Comparison of ENCODE assay signal across 9 cellular contexts in the genomic region with DNA sequence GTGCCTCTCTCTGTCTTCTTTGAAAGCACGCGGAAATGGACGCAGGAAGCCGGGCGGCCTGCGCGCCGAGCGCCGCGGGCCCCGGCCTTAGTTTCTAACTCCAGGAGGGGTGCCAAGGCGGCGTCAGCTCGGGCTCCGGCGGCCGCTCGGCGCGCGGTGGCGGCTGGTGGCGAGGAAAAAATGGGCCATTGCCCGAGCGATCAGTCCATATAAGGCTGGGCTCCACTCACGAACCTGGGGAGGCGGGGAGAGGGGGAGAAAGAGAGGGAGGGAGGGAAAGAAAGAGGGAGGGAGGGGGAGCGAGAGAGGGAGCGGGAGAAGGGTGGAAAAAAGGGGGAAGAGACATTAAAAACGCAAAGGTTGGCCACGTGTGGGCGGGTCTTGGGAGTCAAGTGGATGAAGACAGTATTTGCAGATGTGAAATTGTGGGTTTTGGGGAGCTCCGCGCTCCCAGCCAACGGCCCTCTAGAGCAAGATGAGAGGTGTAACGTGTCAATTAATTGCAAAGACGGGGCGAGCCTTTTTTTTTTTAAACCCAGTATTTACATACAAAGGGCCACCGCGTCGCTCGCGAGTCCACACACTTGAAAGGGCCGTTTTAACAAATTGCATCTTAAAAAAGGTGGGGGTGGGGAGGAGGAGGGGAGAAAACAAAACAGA. TPM values are rescaled to one million over a fixed set of nuclear protein-coding genes. Genes with fewer than 3 reads are reported as not detected.
DNase-seq lines count a peak whose midpoint lies in the region; ATAC-seq and TF ChIP-seq lines count a peak whose summit lies in the region.
"Had no signal": no experiment of that assay in that cellular context is flagged by ENCODE, and none has a peak within 500 bp of the region (broad histone marks: within the 10 kb centered on the region; RNA-seq: fewer than 3 reads in every experiment).

A gene (minus strand): TSS at position 184 of the 660 bp plus-strand sequence. CDS start 395 bp downstream, outside the sequence.

- H3K27ac ChIP-seq in VCaP = peak within 1 kb of the TSS; percentile 92
- peak within 1 kb of the TSS; percentile 95 for H3K27ac ChIP-seq in substantia nigra (ENCODE audit: low read depth, low read length, poor library complexity, severe bottlenecking)

- ATAC-seq in GM18498 (IDR thresholded peaks at IDR 0.05; ENCODE audit: unreplicated experiment) (no peak), GM19351 (IDR thresholded peaks at IDR 0.05; ENCODE audit: unreplicated experiment) (no peak)

- H3K27ac Mint-ChIP-seq in activated CD4-positive, alpha-beta T cell treated with anti-CD3 and anti-CD28 coated beads, Interleukin-2, amount 10 ng/mL, durations not matched to agents 7 days and 5 days = peak within 1 kb of the TSS; percentile 54

- CTCF ChIA-PET in activated CD4-positive, alpha-beta T cell treated with anti-CD3 and anti-CD28 coated beads, Interleukin-2, amount 10 ng/mL, durations not matched to agents 7 days and 5 days (lab: Charles Lee) = no interaction called here

- no peak for DNase-seq in activated CD4-positive, alpha-beta T cell treated with anti-CD3 and anti-CD28 coated beads, Interleukin-2, amount 10 ng/mL, durations not matched to agents 7 days and 5 days
- no peak for DNase-seq in activated CD4-positive, alpha-beta T cell treated with anti-CD3 and anti-CD28 coated beads for 1 hour
- peak; percentile 64 for DNase-seq in inferior parietal cortex (ENCODE audit: extremely low spot score)
- peak in 46 of 49 donors; percentile 24 to 89 (median 70) for DNase-seq in substantia nigra (lab: John Stamatoyannopoulos, UW)
- DNase-seq in NCI-H2081 treated with DMSO at 0.1 percent for 48 hours (lab: John Stamatoyannopoulos, UW) = no peak

- POLR2A ChIA-PET in activated CD4-positive, alpha-beta T cell treated with anti-CD3 and anti-CD28 coated beads, Interleukin-2, amount 10 ng/mL, durations not matched to agents 7 days and 5 days (lab: Charles Lee) = no interaction called here

- H3K4me3 Mint-ChIP-seq in activated CD4-positive, alpha-beta T cell treated with anti-CD3 and anti-CD28 coated beads, Interleukin-2, amount 10 ng/mL, durations not matched to agents 7 days and 5 days = no peak within 1 kb of the TSS

- H3K4me1 Mint-ChIP-seq in activated CD4-positive, alpha-beta T cell treated with anti-CD3 and anti-CD28 coated beads, Interleukin-2, amount 10 ng/mL, durations not matched to agents 7 days and 5 days = peaks cover 24% of the 10 kb centered on the region

- H3K36me3 Mint-ChIP-seq in activated CD4-positive, alpha-beta T cell treated with anti-CD3 and anti-CD28 coated beads, Interleukin-2, amount 10 ng/mL, durations not matched to agents 7 days and 5 days (ENCODE audit: low read depth) = peaks cover 2% of the 10 kb centered on the region

- no peak for TF ChIP-seq CTCF in VCaP (conservative IDR thresholded peaks at IDR 0.05)

- peaks cover 81% of the 10 kb centered on the region for H3K27me3 Mint-ChIP-seq in activated CD4-positive, alpha-beta T cell treated with anti-CD3 and anti-CD28 coated beads, Interleukin-2, amount 10 ng/mL, durations not matched to agents 7 days and 5 days

- H3K9me3 Mint-ChIP-seq in activated CD4-positive, alpha-beta T cell treated with anti-CD3 and anti-CD28 coated beads, Interleukin-2, amount 10 ng/mL, durations not matched to agents 7 days and 5 days = no peaks in the 10 kb centered on the region

RNA-seq across cellular contexts. Expression of the gene that starts here (rescaled TPM):
- total RNA-seq in activated CD4-positive, alpha-beta T cell treated with anti-CD3 and anti-CD28 coated beads, Interleukin-2, amount 10 ng/mL, durations not matched to agents 7 days and 5 days = not detected
- total RNA-seq: mesenteric fat pad had no signal

Comparison
In these comparisons a context has a peak if more than half of its experiments do, and no peak if none do; other contexts are left out.
1. DNase-seq: peak in inferior parietal cortex (single experiment) and substantia nigra (46 of 49); none in activated CD4-positive, alpha-beta T cell treated with anti-CD3 and anti-CD28 coated beads, Interleukin-2, amount 10 ng/mL, durations not matched to agents 7 days and 5 days (single experiment), activated CD4-positive, alpha-beta T cell treated with anti-CD3 and anti-CD28 coated beads for 1 hour (single experiment) and NCI-H2081 treated with DMSO at 0.1 percent for 48 hours (single experiment).